In genomic region chr17:79741751-79742588, GRCh38 we compare ENCODE assay signal across 9 cellular contexts. TPM values are rescaled to one million over a fixed set of nuclear protein-coding genes. Genes with fewer than 3 reads are reported as not detected.
DNase-seq lines count a peak whose midpoint lies in the region; ATAC-seq and TF ChIP-seq lines count a peak whose summit lies in the region.
"Had no signal": no experiment of that assay in that cellular context is flagged by ENCODE, and none has a peak within 500 bp of the region (broad histone marks: within the 10 kb centered on the region; RNA-seq: fewer than 3 reads in every experiment).

No MANE protein-coding gene starts in this region.

- no peaks in the 10 kb centered on the region for H3K9me3 Mint-ChIP-seq in activated naive CD8-positive, alpha-beta T cell treated with anti-CD3 and anti-CD28 coated beads, Interleukin-2, amount 50 U/mL, for 24 hours
- H3K9me3 Mint-ChIP-seq: dendritic cell treated with granulocyte-macrophage colony-stimulating factor and Interleukin-4, amounts not matched to agents 40 ng/mL and 50 ng/mL, for 4 days had no signal

- H3K4me1 Mint-ChIP-seq in activated naive CD8-positive, alpha-beta T cell treated with anti-CD3 and anti-CD28 coated beads, Interleukin-2, amount 50 U/mL, for 24 hours, result peaks cover 9% of the 10 kb centered on the region

- H3K4me2 ChIP-seq in DOHH2 (ENCODE audit: low read length) (no peak overlapping the region), SU-DHL-6 (ENCODE audit: low read depth, low read length, poor library complexity, severe bottlenecking) (no peak overlapping the region)

- 10% methylated on average over 53 of the region's 53 CpGs for WGBS in prostate gland
- WGBS in aorta, 2 donors, result 11% methylated on average over 48 to 53 of the region's 53 CpGs

- H3K9me3 ChIP-seq in DOHH2 (ENCODE audit: control insufficient read depth, insufficient read depth, low read length) (no peaks in the 10 kb centered on the region), SU-DHL-6 (ENCODE audit: insufficient read depth, low read length) (no peaks in the 10 kb centered on the region), prostate gland (no peaks in the 10 kb centered on the region), aorta (ENCODE audit: control insufficient read depth, low read length) (no peaks in the 10 kb centered on the region)

- H3K27me3 Mint-ChIP-seq in activated naive CD8-positive, alpha-beta T cell treated with anti-CD3 and anti-CD28 coated beads, Interleukin-2, amount 50 U/mL, for 24 hours, result peaks cover 35% of the 10 kb centered on the region

- peak; percentile 94 for TF ChIP-seq CTCF in DOHH2 (IDR thresholded peaks at IDR 0.05; ENCODE audit: low read depth, low read length, poor library complexity, severe bottlenecking)
- peak; percentile 98 for TF ChIP-seq CTCF in SU-DHL-6 (IDR thresholded peaks at IDR 0.05; ENCODE audit: insufficient read depth, low read length, poor library complexity, severe bottlenecking)
- peak; percentile 69 to 85 (median 83) for TF ChIP-seq CTCF in prostate gland (IDR thresholded peaks at IDR 0.05)

- H3K27ac ChIP-seq in DOHH2 (ENCODE audit: low read depth, low read length), result no peak overlapping the region
- no peak overlapping the region for H3K27ac ChIP-seq in SU-DHL-6 (ENCODE audit: low read depth, low read length)
- H3K27ac ChIP-seq in prostate gland, result no peak overlapping the region
- no peak overlapping the region for H3K27ac ChIP-seq in aorta (ENCODE audit: low read depth in 1 of 2, low read length in 2 of 2)

- H3K27me3 ChIP-seq in DOHH2 (ENCODE audit: control insufficient read depth, low read length) (peaks cover 10% of the 10 kb centered on the region), SU-DHL-6 (ENCODE audit: low read length) (no peaks in the 10 kb centered on the region), prostate gland (replicated peaks; ENCODE audit: insufficient read depth) (peaks cover 2% of the 10 kb centered on the region), aorta (ENCODE audit: control insufficient read depth in 1 of 2, insufficient read depth in 2 of 2, low read length in 1 of 2) (no peaks in the 10 kb centered on the region)

- H3K9ac ChIP-seq in SU-DHL-6 (ENCODE audit: low read length), result no peak overlapping the region

- H3K4me1 ChIP-seq in DOHH2 (ENCODE audit: control insufficient read depth, low read length) (peaks cover 3% of the 10 kb centered on the region), prostate gland (replicated peaks) (peaks cover 8% of the 10 kb centered on the region), aorta (ENCODE audit: control insufficient read depth in 1 of 2, insufficient read depth in 2 of 2, low read length in 2 of 2) (no peaks in the 10 kb centered on the region)

- H3K9me2 ChIP-seq in DOHH2 (replicated peaks; ENCODE audit: control insufficient read depth, low read length), result no peaks in the 10 kb centered on the region
- no peaks in the 10 kb centered on the region for H3K9me2 ChIP-seq in SU-DHL-6 (replicated peaks; ENCODE audit: insufficient read depth, low read length)

- intact Hi-C loops in left ventricle myocardium superior (cut with micrococcal nuclease), result no loop called here
- intact Hi-C loops in prostate gland (cut with DNase I), result loop anchor here (2.0 to 10.0 kb wide), 2 partner anchors 173 to 251 kb away; no protein-coding TSS in a partner anchor
- intact Hi-C loops in aorta (cut with DNase I), result loop anchor here (2.0 kb wide), 2 partner anchors 249 to 251 kb away; no protein-coding TSS in a partner anchor

- TF ChIP-seq POLR2A in prostate gland (IDR thresholded peaks at IDR 0.05), result no peak

- no peaks in the 10 kb centered on the region for H3K36me3 Mint-ChIP-seq in activated naive CD8-positive, alpha-beta T cell treated with anti-CD3 and anti-CD28 coated beads, Interleukin-2, amount 50 U/mL, for 24 hours (ENCODE audit: low read depth)

- H3K4me3 ChIP-seq in DOHH2 (ENCODE audit: low read length) (no peak overlapping the region), SU-DHL-6 (ENCODE audit: insufficient read depth, low read length, poor library complexity, severe bottlenecking) (no peak overlapping the region), prostate gland (no peak overlapping the region), aorta (ENCODE audit: low read length in 2 of 2) (no peak overlapping the region)

- DNase-seq in MV-4-11 (lab: John Stamatoyannopoulos, UW) (peak; percentile 17), left ventricle myocardium superior (peak; percentile 84), prostate gland (ENCODE audit: low spot score) (peak; percentile 62), aorta (peak; percentile 78 to 91)
- peak; percentile 79 for DNase-seq in activated naive CD8-positive, alpha-beta T cell treated with anti-CD3 and anti-CD28 coated beads, Interleukin-2, amount 50 U/mL, for 24 hours

- H3K4me3 Mint-ChIP-seq in activated naive CD8-positive, alpha-beta T cell treated with anti-CD3 and anti-CD28 coated beads, Interleukin-2, amount 50 U/mL, for 24 hours, result no peak overlapping the region
- H3K4me3 Mint-ChIP-seq: dendritic cell treated with granulocyte-macrophage colony-stimulating factor and Interleukin-4, amounts not matched to agents 40 ng/mL and 50 ng/mL, for 4 days had no signal

- no peak overlapping the region for H3K27ac Mint-ChIP-seq in activated naive CD8-positive, alpha-beta T cell treated with anti-CD3 and anti-CD28 coated beads, Interleukin-2, amount 50 U/mL, for 24 hours
- H3K27ac Mint-ChIP-seq: dendritic cell treated with granulocyte-macrophage colony-stimulating factor and Interleukin-4, amounts not matched to agents 40 ng/mL and 50 ng/mL, for 4 days had no signal

- H3K79me2 ChIP-seq in DOHH2 (ENCODE audit: control insufficient read depth, low read length) (no peaks in the 10 kb centered on the region), SU-DHL-6 (ENCODE audit: insufficient read depth, low read length) (no peaks in the 10 kb centered on the region)

- H4K20me1 ChIP-seq in DOHH2 (ENCODE audit: control insufficient read depth, insufficient read depth, low read depth, low read length) (no peaks in the 10 kb centered on the region), SU-DHL-6 (ENCODE audit: low read depth, low read length) (no peaks in the 10 kb centered on the region)

- H2AFZ ChIP-seq in SU-DHL-6 (ENCODE audit: low read depth, low read length, severe bottlenecking), result no peak overlapping the region

- ATAC-seq in activated naive CD8-positive, alpha-beta T cell treated with anti-CD3 and anti-CD28 coated beads, Interleukin-2, amount 50 U/mL, for 24 hours, result peak; percentile 39
- ATAC-seq in left ventricle myocardium superior (peak; percentile 81), aorta (ENCODE audit: low FRiP score) (peak; percentile 81), GM21717 (IDR thresholded peaks at IDR 0.05; ENCODE audit: unreplicated experiment) (no peak)

- H3K36me3 ChIP-seq in DOHH2 (ENCODE audit: control insufficient read depth, low read length) (no peaks in the 10 kb centered on the region), SU-DHL-6 (ENCODE audit: low read length) (no peaks in the 10 kb centered on the region), prostate gland (no peaks in the 10 kb centered on the region), aorta (ENCODE audit: control insufficient read depth in 1 of 2, insufficient read depth in 2 of 2, low read length in 1 of 2) (no peaks in the 10 kb centered on the region)

- H3F3A ChIP-seq in DOHH2 (ENCODE audit: control insufficient read depth, insufficient read depth) (no peaks in the 10 kb centered on the region), SU-DHL-6 (ENCODE audit: insufficient read depth) (no peaks in the 10 kb centered on the region)

RNA-seq across cellular contexts. Expression of gene ENPP7, which starts 11.2 kb away (rescaled TPM):
- total RNA-seq in left ventricle myocardium superior, result not detected
- total RNA-seq in prostate gland, result not detected
- not detected for total RNA-seq in aorta
- polyA plus RNA-seq in aorta, result 10 to 100 TPM in 1 of 2 donors, not detected in 1; 10.9 TPM

RNA-seq across cellular contexts. Expression of gene CBX2, which starts 36.0 kb away (rescaled TPM):
- total RNA-seq in left ventricle myocardium superior, result 2.9 TPM
- total RNA-seq in prostate gland, result 10 to 100 TPM in 1 of 2 donors, 1 to 10 TPM in 1; 2.0 to 17.0 TPM
- total RNA-seq in aorta, result 1 to 10 TPM; 1.2 to 4.5 TPM
- not detected for polyA plus RNA-seq in aorta

RNA-seq across cellular contexts. Expression of gene CBX8, which starts 54.9 kb away (rescaled TPM):
- total RNA-seq in left ventricle myocardium superior (8.2 TPM), prostate gland (1 to 10 TPM; 4.7 to 4.8 TPM), aorta (1 to 10 TPM; 5.3 to 6.2 TPM)
- 1 to 10 TPM; 1.4 to 2.4 TPM for polyA plus RNA-seq in aorta

Comparison
In these comparisons a context has a peak if more than half of its experiments do, and no peak if none do; other contexts are left out.
1. DNase-seq: peak in every context shown above with its lines; median percentile 84 in aorta; 84 in left ventricle myocardium superior; 79 in activated naive CD8-positive, alpha-beta T cell treated with anti-CD3 and anti-CD28 coated beads, Interleukin-2, amount 50 U/mL, for 24 hours; 62 in prostate gland; 17 in MV-4-11.